In genomic region chr20:23243791-23244190, GRCh38 we compare ENCODE assay signal across 17 cellular contexts.
"Had no signal": no experiment of that assay in that cellular context is flagged by ENCODE, and none has a peak within 500 bp of the region (broad histone marks: within the 10 kb centered on the region; RNA-seq: fewer than 3 reads in every experiment).

No MANE protein-coding gene starts in this region.

- H3K4me3 ChIP-seq: body of pancreas, esophagus squamous epithelium, sigmoid colon, tibial nerve had no signal

- DNase-seq: activated CD4-positive, alpha-beta T cell treated with anti-CD3 and anti-CD28 coated beads, Interleukin-2, amount 50 U/mL, for 4 hours; activated naive CD8-positive, alpha-beta T cell treated with anti-CD3 and anti-CD28 coated beads for 36 hours; activated T-cell treated with anti-CD3 and anti-CD28 coated beads for 4 hours; body of pancreas; effector memory CD8-positive, alpha-beta T cell; esophagus squamous epithelium; foreskin keratinocyte; kidney; mammary epithelial cell; naive thymus-derived CD4-positive, alpha-beta T cell; sigmoid colon; stimulated activated naive B cell treated with anti-CD40 and anti-IgM and Interleukin-4, amounts not matched to agents 10 μg/mL and 1 μg/mL and 100 μg/mL, for 72 hours; SW 1271; T-helper 2 cell had no signal

- H3K27me3 ChIP-seq: body of pancreas, sigmoid colon, tibial nerve had no signal

- H3K36me3 Mint-ChIP-seq: activated naive CD8-positive, alpha-beta T cell treated with anti-CD3 and anti-CD28 coated beads for 36 hours had no signal

- H3K27ac ChIP-seq: body of pancreas, foreskin keratinocyte, neutrophil had no signal

- H3K4me1 Mint-ChIP-seq: activated naive CD8-positive, alpha-beta T cell treated with anti-CD3 and anti-CD28 coated beads for 36 hours had no signal

- ATAC-seq: body of pancreas; effector memory CD8-positive, alpha-beta T cell; foreskin keratinocyte; left lobe of liver; naive thymus-derived CD4-positive, alpha-beta T cell; stimulated activated naive B cell treated with anti-CD40 and anti-IgM and Interleukin-4, amounts not matched to agents 10 μg/mL and 1 μg/mL and 100 μg/mL, for 72 hours had no signal

- H3K4me1 ChIP-seq: body of pancreas, foreskin keratinocyte, sigmoid colon had no signal

- H3K36me3 ChIP-seq: esophagus squamous epithelium, neutrophil, sigmoid colon, tibial nerve had no signal

- H3K27ac Mint-ChIP-seq: activated naive CD8-positive, alpha-beta T cell treated with anti-CD3 and anti-CD28 coated beads for 36 hours; effector memory CD8-positive, alpha-beta T cell; naive thymus-derived CD4-positive, alpha-beta T cell; stimulated activated naive B cell treated with anti-CD40 and anti-IgM and Interleukin-4, amounts not matched to agents 10 μg/mL and 1 μg/mL and 100 μg/mL, for 72 hours had no signal

- H3K4me3 Mint-ChIP-seq: activated naive CD8-positive, alpha-beta T cell treated with anti-CD3 and anti-CD28 coated beads for 36 hours; effector memory CD8-positive, alpha-beta T cell; naive thymus-derived CD4-positive, alpha-beta T cell; stimulated activated naive B cell treated with anti-CD40 and anti-IgM and Interleukin-4, amounts not matched to agents 10 μg/mL and 1 μg/mL and 100 μg/mL, for 72 hours had no signal

- H3K9me3 ChIP-seq: body of pancreas, esophagus squamous epithelium, neutrophil had no signal
